ENCODE assay signal across 8 cellular contexts in genomic region chr9:122218885-122219855, GRCh38. TPM values are rescaled to one million over a fixed set of nuclear protein-coding genes. Genes with fewer than 3 reads are reported as not detected.
A peak's percentile ranks its signal among the peaks of the same experiment; 100 is the strongest.
DNase-seq lines count a peak whose midpoint lies in the region; ATAC-seq and TF ChIP-seq lines count a peak whose summit lies in the region.

No MANE protein-coding gene starts in this region.

- no peak for TF ChIP-seq CTCF in smooth muscle cell (IDR thresholded peaks at IDR 0.05; ENCODE audit: borderline replicate concordance, insufficient read depth, poor library complexity, severe bottlenecking)

- H3K27me3 ChIP-seq in adipocyte (replicated peaks; ENCODE audit: control insufficient read depth, insufficient read depth, low read length) (peaks cover 96% of the 10 kb centered on the region), smooth muscle cell (ENCODE audit: low read depth) (peaks cover 100% of the 10 kb centered on the region)

- H3K36me3 ChIP-seq in adipocyte (ENCODE audit: control insufficient read depth, insufficient read depth, low read length, severe bottlenecking) (no peaks in the 10 kb centered on the region), smooth muscle cell (ENCODE audit: low read depth) (no peaks in the 10 kb centered on the region)

- H3K9me3 Mint-ChIP-seq in activated CD4-positive, alpha-beta T cell treated with anti-CD3 and anti-CD28 coated beads, Interleukin-2, amount 10 ng/mL, durations not matched to agents 7 days and 5 days = no peaks in the 10 kb centered on the region

- H3K27ac ChIP-seq in smooth muscle cell (ENCODE audit: low read depth) = no peak overlapping the region

- H3K4me1 ChIP-seq in adipocyte (ENCODE audit: control insufficient read depth, insufficient read depth, low read length) (peaks cover 20% of the 10 kb centered on the region), smooth muscle cell (ENCODE audit: low read depth) (peaks cover 17% of the 10 kb centered on the region)

- H3K79me2 ChIP-seq in smooth muscle cell (ENCODE audit: low read depth) = no peaks in the 10 kb centered on the region

- no peak overlapping the region for H3K9ac ChIP-seq in adipocyte (ENCODE audit: low read length)
- H3K9ac ChIP-seq in smooth muscle cell (ENCODE audit: low read depth) = no peak overlapping the region

- no peaks in the 10 kb centered on the region for H3F3A ChIP-seq in smooth muscle cell (ENCODE audit: low read depth)

- peak; percentile 14 for DNase-seq in activated CD4-positive, alpha-beta T cell treated with anti-CD3 and anti-CD28 coated beads, Interleukin-2, amount 10 ng/mL, durations not matched to agents 7 days and 5 days
- no peak for DNase-seq in activated CD4-positive, alpha-beta T cell treated with anti-CD3 and anti-CD28 coated beads, Interleukin-2, amount 50 U/mL, for 4 hours
- DNase-seq in adipocyte (ENCODE audit: low read depth) = no peak
- DNase-seq in smooth muscle cell (lab: John Stamatoyannopoulos, UW; ENCODE audit: unreplicated experiment) = no peak
- no peak for DNase-seq in HuH-7.5 (ENCODE audit: low spot score)

- no peak overlapping the region for H3K27ac Mint-ChIP-seq in activated CD4-positive, alpha-beta T cell treated with anti-CD3 and anti-CD28 coated beads, Interleukin-2, amount 10 ng/mL, durations not matched to agents 7 days and 5 days

- POLR2A ChIA-PET in activated CD4-positive, alpha-beta T cell treated with anti-CD3 and anti-CD28 coated beads, Interleukin-2, amount 10 ng/mL, durations not matched to agents 7 days and 5 days (lab: Charles Lee) = no interaction called here

- H3K4me3 ChIP-seq in adipocyte (ENCODE audit: low read length) = peak overlapping the region; percentile 44
- peak overlapping the region; percentile 48 for H3K4me3 ChIP-seq in iPS-18c (ENCODE audit: insufficient read depth, low read depth, low read length)
- peak overlapping the region; percentile 4 for H3K4me3 ChIP-seq in smooth muscle cell

- 3% methylated on average over 61 of the region's 62 CpGs for WGBS in smooth muscle cell (ENCODE audit: low lambda C conversion rate)

- CTCF ChIA-PET in activated CD4-positive, alpha-beta T cell treated with anti-CD3 and anti-CD28 coated beads, Interleukin-2, amount 10 ng/mL, durations not matched to agents 7 days and 5 days (lab: Charles Lee) = no interaction called here

- ATAC-seq in HG02588 (IDR thresholded peaks at IDR 0.05; ENCODE audit: unreplicated experiment) (no peak), GM19397 (IDR thresholded peaks at IDR 0.05; ENCODE audit: unreplicated experiment) (no peak)

- no peaks in the 10 kb centered on the region for H3K36me3 Mint-ChIP-seq in activated CD4-positive, alpha-beta T cell treated with anti-CD3 and anti-CD28 coated beads, Interleukin-2, amount 10 ng/mL, durations not matched to agents 7 days and 5 days (ENCODE audit: low read depth)

- H3K9me3 ChIP-seq in adipocyte (ENCODE audit: control insufficient read depth, low read length) (no peaks in the 10 kb centered on the region), iPS-18c (ENCODE audit: control insufficient read depth, insufficient read depth, low read length) (peaks cover 4% of the 10 kb centered on the region), smooth muscle cell (replicated peaks; ENCODE audit: low read depth) (no peaks in the 10 kb centered on the region)

- H4K20me1 ChIP-seq in smooth muscle cell (ENCODE audit: low read depth) = no peaks in the 10 kb centered on the region

- no peak overlapping the region for H2AFZ ChIP-seq in smooth muscle cell (ENCODE audit: low read depth)

- H3K4me1 Mint-ChIP-seq in activated CD4-positive, alpha-beta T cell treated with anti-CD3 and anti-CD28 coated beads, Interleukin-2, amount 10 ng/mL, durations not matched to agents 7 days and 5 days = peaks cover 27% of the 10 kb centered on the region

- peaks cover 91% of the 10 kb centered on the region for H3K27me3 Mint-ChIP-seq in activated CD4-positive, alpha-beta T cell treated with anti-CD3 and anti-CD28 coated beads, Interleukin-2, amount 10 ng/mL, durations not matched to agents 7 days and 5 days

- peak overlapping the region; percentile 47 for H3K4me3 Mint-ChIP-seq in activated CD4-positive, alpha-beta T cell treated with anti-CD3 and anti-CD28 coated beads, Interleukin-2, amount 10 ng/mL, durations not matched to agents 7 days and 5 days

- H3K4me2 ChIP-seq in smooth muscle cell = peak overlapping the region; percentile 57

RNA-seq across cellular contexts. Expression of gene LHX6, which starts 9.6 kb away (rescaled TPM):
- total RNA-seq in activated CD4-positive, alpha-beta T cell treated with anti-CD3 and anti-CD28 coated beads, Interleukin-2, amount 10 ng/mL, durations not matched to agents 7 days and 5 days = not detected
- total RNA-seq in smooth muscle cell = not detected in 2 replicates
- 0.33 TPM in 1 of 2 replicates, not detected in the other for polyA plus RNA-seq in smooth muscle cell

RNA-seq across cellular contexts. Expression of gene RBM18, which starts 45.5 kb away (rescaled TPM):
- 10 to 100 TPM; 21.5 to 23.6 TPM for total RNA-seq in activated CD4-positive, alpha-beta T cell treated with anti-CD3 and anti-CD28 coated beads, Interleukin-2, amount 10 ng/mL, durations not matched to agents 7 days and 5 days
- total RNA-seq in smooth muscle cell = 11.9 and 15.3 TPM in 2 replicates
- polyA plus RNA-seq in smooth muscle cell = 22.1 and 29.6 TPM in 2 replicates

RNA-seq across cellular contexts. Expression of gene MRRF, which starts 45.5 kb away (rescaled TPM):
- 10 to 100 TPM; 34.1 to 35.4 TPM for total RNA-seq in activated CD4-positive, alpha-beta T cell treated with anti-CD3 and anti-CD28 coated beads, Interleukin-2, amount 10 ng/mL, durations not matched to agents 7 days and 5 days
- 19.8 and 28.1 TPM in 2 replicates for total RNA-seq in smooth muscle cell
- polyA plus RNA-seq in smooth muscle cell = 8.4 and 12.9 TPM in 2 replicates

RNA-seq across cellular contexts. Expression of gene MORN5, which starts 59.5 kb away (rescaled TPM):
- not detected for total RNA-seq in activated CD4-positive, alpha-beta T cell treated with anti-CD3 and anti-CD28 coated beads, Interleukin-2, amount 10 ng/mL, durations not matched to agents 7 days and 5 days
- not detected in 2 replicates for total RNA-seq in smooth muscle cell
- not detected in 2 replicates for polyA plus RNA-seq in smooth muscle cell

RNA-seq across cellular contexts. Expression of gene NDUFA8, which starts 59.6 kb away (rescaled TPM):
- total RNA-seq in activated CD4-positive, alpha-beta T cell treated with anti-CD3 and anti-CD28 coated beads, Interleukin-2, amount 10 ng/mL, durations not matched to agents 7 days and 5 days = 10 to 100 TPM; 33.7 to 35.9 TPM
- total RNA-seq in smooth muscle cell = 28.5 and 47.5 TPM in 2 replicates
- 126 and 128 TPM in 2 replicates for polyA plus RNA-seq in smooth muscle cell
